Comparison of ENCODE assay signal across 20 cellular contexts in the genomic region with DNA sequence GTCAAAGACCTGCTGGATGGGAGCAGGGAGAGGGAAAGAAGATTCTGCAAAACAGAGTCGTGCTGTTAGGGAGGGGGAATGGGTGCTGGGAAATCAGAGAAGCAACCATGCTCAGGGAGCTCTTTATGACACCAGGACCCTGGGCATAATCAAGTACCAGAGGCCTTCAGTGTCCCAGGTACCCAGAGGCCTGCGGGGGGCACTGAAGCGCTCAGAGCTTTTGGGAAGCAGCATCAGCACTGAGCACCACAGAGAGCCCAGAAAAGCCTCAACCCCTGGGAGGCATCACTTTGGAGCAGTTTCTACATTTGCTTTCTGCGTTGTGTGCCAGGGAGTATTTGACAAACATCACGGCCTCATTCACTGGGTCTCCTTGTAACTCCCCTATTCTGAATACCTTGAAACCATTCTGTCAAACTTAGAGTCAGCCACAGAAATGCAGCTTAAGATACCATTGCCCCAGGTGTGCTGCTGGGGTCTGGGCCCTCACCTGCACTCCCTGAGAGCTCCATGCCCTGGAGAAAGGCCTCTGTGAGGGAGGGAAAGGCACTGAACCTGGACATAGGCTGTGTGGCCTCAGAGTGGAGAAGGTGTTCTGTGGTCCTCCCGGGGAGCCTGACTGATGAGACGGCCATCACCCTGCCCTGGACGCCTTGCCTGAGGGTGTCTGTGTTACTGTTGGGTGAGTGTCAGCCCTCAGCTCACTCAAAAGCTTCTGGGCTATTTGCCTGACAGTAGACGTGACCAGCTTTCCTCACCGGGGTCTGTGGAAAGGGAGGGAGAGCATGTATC. TPM values are rescaled to one million over a fixed set of nuclear protein-coding genes. Genes with fewer than 3 reads are reported as not detected.
DNase-seq lines count a peak whose midpoint lies in the region; ATAC-seq and TF ChIP-seq lines count a peak whose summit lies in the region.
"Had no signal": no experiment of that assay in that cellular context is flagged by ENCODE, and none has a peak within 500 bp of the region (broad histone marks: within the 10 kb centered on the region; RNA-seq: fewer than 3 reads in every experiment).

No MANE protein-coding gene starts in this region.

- no peak overlapping the region for H2BK15ac ChIP-seq in neuronal stem cell (ENCODE audit: low read length)

- H3K36me3 ChIP-seq in neuronal stem cell (replicated peaks in 1 of 2; ENCODE audit: control insufficient read depth in 2 of 2, insufficient read depth in 2 of 2, low read length in 2 of 2), result no peaks in the 10 kb centered on the region
- no peaks in the 10 kb centered on the region for H3K36me3 ChIP-seq in PC-3 (ENCODE audit: low read depth, low read length)

- H3K4ac ChIP-seq in neuronal stem cell (ENCODE audit: low read length), result no peak overlapping the region

- intact Hi-C loops in PC-3 (cut with micrococcal nuclease), result no loop called here

- peak; percentile 59 for ATAC-seq in WTC11
- ATAC-seq in PC-3, result no peak
- no peak for ATAC-seq in HG02973 (IDR thresholded peaks at IDR 0.05; ENCODE audit: unreplicated experiment)
- ATAC-seq: A549, GM12878 had no signal

- no peak overlapping the region for H4K91ac ChIP-seq in neuronal stem cell (ENCODE audit: low read depth, low read length, poor library complexity)

- no peak overlapping the region for H3K23ac ChIP-seq in neuronal stem cell (ENCODE audit: low read depth, low read length, poor library complexity)

- POLR2A ChIA-PET in WTC11 (lab: Charles Lee) (interaction anchor here (1.1 to 1.3 kb wide), 2 partner anchors 12 to 23 kb away, joined by 3 read pairs; no protein-coding TSS in a partner anchor), PC-3 (lab: Charles Lee; ENCODE audit: unreplicated experiment) (no interaction called here)

- H3K9ac ChIP-seq in neuronal stem cell (ENCODE audit: low read depth, low read length, poor library complexity), result no peak overlapping the region
- H3K9ac ChIP-seq in PC-3 (ENCODE audit: low read length), result no peak overlapping the region

- peaks cover 16% of the 10 kb centered on the region for H3K36me3 Mint-ChIP-seq in WTC11

- no peak overlapping the region for H3K14ac ChIP-seq in neuronal stem cell (ENCODE audit: low read length)

- H3K27me3 Mint-ChIP-seq in WTC11 (ENCODE audit: low read depth), result no peaks in the 10 kb centered on the region; the same call in 1 of the 2 replicates

- no peaks in the 10 kb centered on the region for H4K20me1 ChIP-seq in PC-3 (ENCODE audit: low read length)

- H2AFZ ChIP-seq in neuronal stem cell (ENCODE audit: low read length) (no peak overlapping the region), PC-3 (ENCODE audit: low read length) (no peak overlapping the region)

- CTCF ChIA-PET in WTC11 (lab: Charles Lee) (interaction anchor here (0.8 to 1.9 kb wide), 10 partner anchors 12 to 462 kb away, joined by 3 to 19 read pairs (median 5); no protein-coding TSS in a partner anchor), PC-3 (lab: Charles Lee) (no interaction called here)

- no peak overlapping the region for H2AK5ac ChIP-seq in neuronal stem cell (ENCODE audit: low read depth, low read length)

- no peak overlapping the region for H2BK5ac ChIP-seq in neuronal stem cell (ENCODE audit: low read length)

- no peak overlapping the region for H3K18ac ChIP-seq in neuronal stem cell (ENCODE audit: low read length)

- no peak overlapping the region for H3K4me3 Mint-ChIP-seq in WTC11
- H3K4me3 Mint-ChIP-seq: CD4-positive, alpha-beta T cell had no signal

- H3K9me3 ChIP-seq in neuronal stem cell (replicated peaks in 1 of 2; ENCODE audit: control insufficient read depth in 2 of 2, insufficient read depth in 1 of 2, low read depth in 1 of 2, low read length in 2 of 2) (no peaks in the 10 kb centered on the region), PC-3 (ENCODE audit: low read length) (no peaks in the 10 kb centered on the region)
- H3K9me3 ChIP-seq: A549, Caco-2 had no signal

- no peak overlapping the region for H3K4me3 ChIP-seq in neuronal stem cell (ENCODE audit: low read length in 2 of 2)
- H3K4me3 ChIP-seq in PC-3 (ENCODE audit: low read length), result no peak overlapping the region
- H3K4me3 ChIP-seq: A549, GM12878 had no signal

- H3K27ac Mint-ChIP-seq in WTC11, result no peak overlapping the region
- H3K27ac Mint-ChIP-seq: CD4-positive, alpha-beta T cell had no signal

- H3K4me1 ChIP-seq in neuronal stem cell (ENCODE audit: control insufficient read depth in 2 of 2, insufficient read depth in 1 of 2, low read depth in 1 of 2, low read length in 2 of 2) (no peaks in the 10 kb centered on the region), PC-3 (ENCODE audit: insufficient read depth, low read length) (no peaks in the 10 kb centered on the region)
- H3K4me1 ChIP-seq: A549, Caco-2 had no signal

- H2BK120ac ChIP-seq in neuronal stem cell (ENCODE audit: low read depth, low read length), result no peak overlapping the region

- H3K27ac ChIP-seq in neuronal stem cell (replicated peaks; ENCODE audit: low read length), result no peak overlapping the region
- no peak overlapping the region for H3K27ac ChIP-seq in PC-3 (ENCODE audit: low read length)
- H3K27ac ChIP-seq: 22Rv1, A549, C4-2B had no signal

- no CpG with 5 or more reads among the region's 10 CpGs for WGBS in neuronal stem cell (ENCODE audit: extremely low coverage in 2 of 2, insufficient read length in 2 of 2, insufficient replicate concordance in 1 of 2), 2 donors

- H3K79me2 ChIP-seq in PC-3 (ENCODE audit: low read length), result no peaks in the 10 kb centered on the region

- peak; percentile 6 for DNase-seq in DMS 273 (lab: John Stamatoyannopoulos, UW; ENCODE audit: unreplicated experiment)
- no peak for DNase-seq in DMS 273 treated with DMSO at 0.1 percent for 48 hours (lab: John Stamatoyannopoulos, UW)
- DNase-seq in WTC11 (ENCODE audit: low spot score), result no peak
- DNase-seq in iPS-NIHi7 (ENCODE audit: extremely low spot score), result peak; percentile 37
- no peak for DNase-seq in neuronal stem cell (ENCODE audit: low spot score)
- no peak for DNase-seq in cortex of kidney (lab: John Stamatoyannopoulos, UW)
- DNase-seq in PC-3, result no peak
- DNase-seq: AML-193; CD4-positive, alpha-beta T cell; DMS53; DND-41; EL had no signal

- H2BK12ac ChIP-seq in neuronal stem cell (ENCODE audit: low read length), result no peak overlapping the region

- H3K9me2 ChIP-seq in PC-3 (replicated peaks; ENCODE audit: low read length), result no peaks in the 10 kb centered on the region

- peaks cover 6% of the 10 kb centered on the region; the same call in 1 of the 2 replicates for H3K9me3 Mint-ChIP-seq in WTC11
- H3K9me3 Mint-ChIP-seq: CD4-positive, alpha-beta T cell had no signal

- H3K4me2 ChIP-seq in neuronal stem cell (ENCODE audit: insufficient read depth, low read length, poor library complexity, severe bottlenecking) (no peak overlapping the region), PC-3 (ENCODE audit: low read length) (no peak overlapping the region)
- H3K4me2 ChIP-seq: A549 had no signal

- peaks cover 36% of the 10 kb centered on the region for H3K4me1 Mint-ChIP-seq in WTC11

- BruUV-seq in PC-3 (replicated peaks; lab: Mats Ljungman, UMichigan), result no TSS peak

- H3K27me3 ChIP-seq in neuronal stem cell (ENCODE audit: control insufficient read depth in 3 of 3, insufficient read depth in 3 of 3, low read depth in 1 of 3, low read length in 3 of 3) (no peaks in the 10 kb centered on the region), PC-3 (ENCODE audit: low read length) (peaks cover 52% of the 10 kb centered on the region)

- no peak for TF ChIP-seq CTCF in WTC11 (IDR thresholded peaks at IDR 0.05)
- TF ChIP-seq CTCF in PC-3 (conservative IDR thresholded peaks at IDR 0.05; ENCODE audit: low read depth, low read length), result no peak

- no peaks in the 10 kb centered on the region for H3K79me1 ChIP-seq in neuronal stem cell (ENCODE audit: low read depth, low read length)

- H3F3A ChIP-seq in PC-3 (ENCODE audit: low read length, unreplicated experiment), result no peaks in the 10 kb centered on the region

- H4K8ac ChIP-seq in neuronal stem cell (ENCODE audit: low read depth, low read length), result peak overlapping the region; percentile 33

TF ChIP-seq in WTC11, 78 proteins besides CTCF, POLR2A, EP300 and RAD21 (continues in another document):
- TF ChIP-seq TEAD1 (CRISPR knock-in tag; IDR thresholded peaks at IDR 0.05) (no peak), MAX (CRISPR knock-in tag; IDR thresholded peaks at IDR 0.05) (no peak), FOXJ3 (CRISPR knock-in tag; IDR thresholded peaks at IDR 0.05; ENCODE audit: borderline replicate concordance) (no peak), ELF4 (CRISPR knock-in tag; IDR thresholded peaks at IDR 0.05; ENCODE audit: low read depth) (no peak), NR1H2 (CRISPR knock-in tag; IDR thresholded peaks at IDR 0.05) (no peak)
- TF ChIP-seq, protein P1, sequence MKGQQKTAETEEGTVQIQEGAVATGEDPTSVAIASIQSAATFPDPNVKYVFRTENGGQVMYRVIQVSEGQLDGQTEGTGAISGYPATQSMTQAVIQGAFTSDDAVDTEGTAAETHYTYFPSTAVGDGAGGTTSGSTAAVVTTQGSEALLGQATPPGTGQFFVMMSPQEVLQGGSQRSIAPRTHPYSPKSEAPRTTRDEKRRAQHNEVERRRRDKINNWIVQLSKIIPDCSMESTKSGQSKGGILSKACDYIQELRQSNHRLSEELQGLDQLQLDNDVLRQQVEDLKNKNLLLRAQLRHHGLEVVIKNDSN (CRISPR knock-in tag; IDR thresholded peaks at IDR 0.05), result no peak

RNA-seq across cellular contexts. Expression of gene CXCL12, which starts 37.1 kb away (rescaled TPM):
- 52.4 to 64.3 TPM (median 59.6 TPM) in 3 replicates for total RNA-seq in WTC11 (2021)
- polyA plus RNA-seq in neuronal stem cell (2013, experiment 1 of 2), result 0.54 TPM
- polyA plus RNA-seq in neuronal stem cell (2013, experiment 2 of 2), result 0.64 TPM
- total RNA-seq in PC-3 (2014; rRNA removed), result 0.12 and 0.47 TPM in 2 replicates
- total RNA-seq: CD4-positive, alpha-beta T cell; G401; HT-29 had no signal

Comparison
In these comparisons a context has a peak if more than half of its experiments do, and no peak if none do; other contexts are left out.
1. DNase-seq: peak in DMS 273 (single experiment) and iPS-NIHi7 (single experiment); none in DMS 273 treated with DMSO at 0.1 percent for 48 hours (single experiment), WTC11 (single experiment), neuronal stem cell (single experiment), cortex of kidney (single experiment) and PC-3 (single experiment).
2. RNA of gene CXCL12, which starts 37.1 kb away (total RNA-seq): 52.4 to 64.3 TPM in WTC11; 0.12 to 0.47 TPM in PC-3; every median in the first group is over 10 times any median in the second.